In the genomic region with DNA sequence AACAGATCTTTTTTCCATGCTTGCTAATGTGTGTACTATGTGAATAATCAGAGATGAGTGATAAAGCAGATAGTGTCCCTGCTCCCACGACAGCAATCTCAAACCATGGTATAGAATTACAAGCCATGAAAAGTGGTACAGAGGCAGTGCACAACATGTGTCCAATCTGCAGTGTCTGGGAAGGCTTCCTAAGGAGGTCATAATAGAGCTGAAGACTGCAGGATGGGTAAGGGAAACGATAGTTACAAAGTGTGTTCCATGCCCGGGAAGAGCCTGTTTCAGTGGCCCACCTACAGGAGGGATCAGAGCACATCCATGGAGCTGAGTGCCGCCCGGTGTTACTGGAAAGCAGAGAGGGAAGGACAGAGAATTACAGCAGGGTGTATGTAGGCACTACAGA, we compare ENCODE assay signal across 1 cellular context.
A peak's percentile ranks its signal among the peaks of the same experiment; 100 is the strongest.
TF ChIP-seq lines count a peak whose summit lies in the region.

No MANE protein-coding gene starts in this region.

TF ChIP-seq in neural cell, 6 proteins besides CTCF, POLR2A, EP300 and RAD21:
- TF ChIP-seq MXI1 (conservative IDR thresholded peaks at IDR 0.05; ENCODE audit: poor library complexity, severe bottlenecking) (no peak), POLR2AphosphoS5 (IDR thresholded peaks at IDR 0.05) (peak; percentile 26), SMC3 (conservative IDR thresholded peaks at IDR 0.05; ENCODE audit: poor library complexity) (no peak)
